In genomic region chr13:24124789-24125476, GRCh38 we compare ENCODE assay signal across 9 cellular contexts. TPM values are rescaled to one million over a fixed set of nuclear protein-coding genes. Genes with fewer than 3 reads are reported as not detected.
DNase-seq lines count a peak whose midpoint lies in the region; ATAC-seq and TF ChIP-seq lines count a peak whose summit lies in the region.
"Had no signal": no experiment of that assay in that cellular context is flagged by ENCODE, and none has a peak within 500 bp of the region (broad histone marks: within the 10 kb centered on the region; RNA-seq: fewer than 3 reads in every experiment).

No MANE protein-coding gene starts in this region.

- H3K4me1 ChIP-seq in ascending aorta: no peaks in the 10 kb centered on the region

- TF ChIP-seq CTCF in ascending aorta (IDR thresholded peaks at IDR 0.05): no peak

- intact Hi-C loops in ascending aorta (cut with DNase I): no loop called here

- DNase-seq in globus pallidus (ENCODE audit: low spot score) (peak; percentile 65), foreskin melanocyte (no peak), ascending aorta (ENCODE audit: low spot score in 2 of 2) (no peak), SW480 (ENCODE audit: low spot score) (no peak), middle frontal gyrus (ENCODE audit: extremely low spot score, low spot score) (no peak)
- DNase-seq: activated naive CD4-positive, alpha-beta T cell treated with anti-CD3 and anti-CD28 coated beads, Interleukin-2, amount 10 ng/mL, durations not matched to agents 7 days and 5 days had no signal

- no peaks in the 10 kb centered on the region for H3K36me3 ChIP-seq in ascending aorta

- H3K27ac ChIP-seq in ascending aorta: no peak overlapping the region

- H3K27me3 ChIP-seq in ascending aorta: no peaks in the 10 kb centered on the region

- ATAC-seq in GM18519 (IDR thresholded peaks at IDR 0.05; ENCODE audit: low FRiP score, unreplicated experiment) (peak; percentile 73), GM21515 (IDR thresholded peaks at IDR 0.05; ENCODE audit: unreplicated experiment) (peak; percentile 83), HG03280 (IDR thresholded peaks at IDR 0.05; ENCODE audit: unreplicated experiment) (peak; percentile 81)

- H3K9me3 ChIP-seq in ascending aorta: no peaks in the 10 kb centered on the region

- no peak overlapping the region for H3K4me3 ChIP-seq in ascending aorta

RNA-seq across cellular contexts. Expression of gene SPATA13, which starts 35.6 kb away (rescaled TPM):
- 38.2 TPM for total RNA-seq in ascending aorta
